ENCODE assay signal across 8 cellular contexts in the genomic region with DNA sequence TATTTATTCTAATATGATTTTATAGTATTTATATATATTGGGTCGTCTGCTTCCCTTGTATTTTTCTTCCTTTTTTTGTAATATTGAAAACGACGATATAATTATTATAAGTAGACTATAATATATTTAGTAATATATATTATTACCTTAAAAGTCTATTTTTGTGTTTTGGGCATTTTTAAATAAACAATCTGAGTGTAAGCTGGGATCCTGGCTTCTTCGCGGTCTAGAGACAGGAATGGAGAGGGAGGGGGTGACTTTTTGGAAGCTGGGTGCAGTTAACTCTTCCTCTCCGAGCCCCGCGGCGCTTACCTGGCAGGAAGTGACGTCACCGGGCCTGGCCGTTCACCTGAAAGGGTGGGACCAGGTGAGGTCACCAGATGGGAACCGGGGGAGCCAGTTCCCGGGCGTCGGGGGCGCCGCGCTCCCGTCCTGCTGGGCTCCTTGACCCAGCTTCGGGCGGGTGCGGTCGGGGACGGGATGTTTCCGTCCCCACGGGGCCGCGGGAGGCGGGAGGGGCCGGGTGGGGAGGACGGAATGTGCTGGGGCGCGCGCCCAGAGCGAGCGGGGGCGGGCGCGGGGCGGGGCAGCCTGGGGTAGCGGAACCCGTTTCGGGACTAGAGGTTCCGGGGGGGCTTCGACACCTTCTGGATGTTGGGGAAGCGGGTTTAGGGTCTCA. TPM values are rescaled to one million over a fixed set of nuclear protein-coding genes. Genes with fewer than 3 reads are reported as not detected.
DNase-seq lines count a peak whose midpoint lies in the region; ATAC-seq and TF ChIP-seq lines count a peak whose summit lies in the region.

No MANE protein-coding gene starts in this region.

- intact Hi-C loops in upper lobe of right lung (cut with DNase I) = no loop called here

- POLR2A ChIA-PET in activated naive CD8-positive, alpha-beta T cell treated with anti-CD3 and anti-CD28 coated beads, Interleukin-2, amount 10 ng/mL, durations not matched to agents 7 days and 5 days (lab: Charles Lee) = interaction anchor here (2.1 to 5.2 kb wide), 4 partner anchors 11 to 36 kb away, joined by 5 to 90 read pairs (median 40); a partner anchor contains a TSS

- H3K27me3 ChIP-seq in SJSA1 (replicated peaks) = no peaks in the 10 kb centered on the region
- H3K27me3 ChIP-seq in cardiac muscle cell = no peaks in the 10 kb centered on the region
- no peaks in the 10 kb centered on the region for H3K27me3 ChIP-seq in parathyroid adenoma (ENCODE audit: control insufficient read depth, insufficient read depth, low read length)
- H3K27me3 ChIP-seq in upper lobe of right lung = no peaks in the 10 kb centered on the region

- peaks cover 14% of the 10 kb centered on the region for H3K79me2 ChIP-seq in parathyroid adenoma

- H3K4me3 Mint-ChIP-seq in activated naive CD8-positive, alpha-beta T cell treated with anti-CD3 and anti-CD28 coated beads, Interleukin-2, amount 10 ng/mL, durations not matched to agents 7 days and 5 days = peak overlapping the region; percentile 86

- H3K36me3 Mint-ChIP-seq in activated naive CD8-positive, alpha-beta T cell treated with anti-CD3 and anti-CD28 coated beads, Interleukin-2, amount 10 ng/mL, durations not matched to agents 7 days and 5 days = peaks cover 24% of the 10 kb centered on the region

- peak overlapping the region; percentile 99 for H3K27ac Mint-ChIP-seq in activated naive CD8-positive, alpha-beta T cell treated with anti-CD3 and anti-CD28 coated beads, Interleukin-2, amount 10 ng/mL, durations not matched to agents 7 days and 5 days

- H3K4me3 ChIP-seq in SJSA1 (peak overlapping the region; percentile 49), cardiac muscle cell (peak overlapping the region; percentile 71), parathyroid adenoma (ENCODE audit: low read depth, low read length) (peak overlapping the region; percentile 86), upper lobe of right lung (peak overlapping the region; percentile 97)

- H3K4me1 Mint-ChIP-seq in activated naive CD8-positive, alpha-beta T cell treated with anti-CD3 and anti-CD28 coated beads, Interleukin-2, amount 10 ng/mL, durations not matched to agents 7 days and 5 days = peaks cover 46% of the 10 kb centered on the region

- peak overlapping the region; percentile 75 for H2AFZ ChIP-seq in parathyroid adenoma

- peaks cover 13% of the 10 kb centered on the region for H3K36me3 ChIP-seq in KOPT-K1 (ENCODE audit: insufficient read depth, low read length)
- peaks cover 29% of the 10 kb centered on the region for H3K36me3 ChIP-seq in SJSA1
- no peaks in the 10 kb centered on the region for H3K36me3 ChIP-seq in cardiac muscle cell
- no peaks in the 10 kb centered on the region for H3K36me3 ChIP-seq in parathyroid adenoma (ENCODE audit: control insufficient read depth, insufficient read depth, low read length)
- peaks cover 18% of the 10 kb centered on the region for H3K36me3 ChIP-seq in upper lobe of right lung

- H3K4me1 ChIP-seq in SJSA1 (replicated peaks) (peaks cover 44% of the 10 kb centered on the region), cardiac muscle cell (ENCODE audit: low read depth) (peaks cover 14% of the 10 kb centered on the region), parathyroid adenoma (peaks cover 17% of the 10 kb centered on the region), upper lobe of right lung (peaks cover 36% of the 10 kb centered on the region)

- H3K9me3 Mint-ChIP-seq in activated naive CD8-positive, alpha-beta T cell treated with anti-CD3 and anti-CD28 coated beads, Interleukin-2, amount 10 ng/mL, durations not matched to agents 7 days and 5 days = no peaks in the 10 kb centered on the region

- no peaks in the 10 kb centered on the region for H3K9me3 ChIP-seq in KOPT-K1 (ENCODE audit: insufficient read depth, low read length, poor library complexity, severe bottlenecking)
- no peaks in the 10 kb centered on the region for H3K9me3 ChIP-seq in SJSA1 (replicated peaks)
- H3K9me3 ChIP-seq in cardiac muscle cell (ENCODE audit: low read depth) = no peaks in the 10 kb centered on the region
- H3K9me3 ChIP-seq in parathyroid adenoma (ENCODE audit: control insufficient read depth, low read length) = no peaks in the 10 kb centered on the region
- H3K9me3 ChIP-seq in upper lobe of right lung = no peaks in the 10 kb centered on the region

- H3K27me3 Mint-ChIP-seq in activated naive CD8-positive, alpha-beta T cell treated with anti-CD3 and anti-CD28 coated beads, Interleukin-2, amount 10 ng/mL, durations not matched to agents 7 days and 5 days = peaks cover 2% of the 10 kb centered on the region

- H3K27ac ChIP-seq in KOPT-K1 (ENCODE audit: low read depth, low read length, poor library complexity, severe bottlenecking) (peak overlapping the region; percentile 95), SJSA1 (peak overlapping the region; percentile 91), cardiac muscle cell (peak overlapping the region; percentile 94), parathyroid adenoma (peak overlapping the region; percentile 100), upper lobe of right lung (peak overlapping the region; percentile 100)

- TF ChIP-seq CTCF in cardiac muscle cell (IDR thresholded peaks at IDR 0.05; ENCODE audit: low read depth, low read length) (no peak), parathyroid adenoma (IDR thresholded peaks at IDR 0.05) (no peak), upper lobe of right lung (IDR thresholded peaks at IDR 0.05) (no peak)

- peak overlapping the region; percentile 95 for H3K4me2 ChIP-seq in parathyroid adenoma (ENCODE audit: low read length)

- no peak for ATAC-seq in activated naive CD8-positive, alpha-beta T cell treated with anti-CD3 and anti-CD28 coated beads, Interleukin-2, amount 10 ng/mL, durations not matched to agents 7 days and 5 days (ENCODE audit: low read depth)
- ATAC-seq in upper lobe of right lung (peak; percentile 58), GM19035 (IDR thresholded peaks at IDR 0.05; ENCODE audit: unreplicated experiment) (no peak)

- H3K9ac ChIP-seq in parathyroid adenoma = peak overlapping the region; percentile 78

- DNase-seq in DMS153 (lab: John Stamatoyannopoulos, UW) = peak; percentile 89
- peak; percentile 45 to 73 for DNase-seq in SJSA1 (ENCODE audit: low read depth in 1 of 2, low spot score in 2 of 2)
- DNase-seq in activated naive CD8-positive, alpha-beta T cell treated with anti-CD3 and anti-CD28 coated beads, Interleukin-2, amount 10 ng/mL, durations not matched to agents 7 days and 5 days = peak; percentile 83
- DNase-seq in cardiac muscle cell (ENCODE audit: low read depth in 1 of 2, low spot score in 1 of 2) = peak; percentile 58 to 88
- peak; percentile 98 for DNase-seq in upper lobe of right lung

RNA-seq across cellular contexts. Expression of a gene that starts 2.7 kb away (rescaled TPM):
- total RNA-seq in SJSA1 (2014; rRNA removed; shearing (Covaris generic)) = 2.0 and 4.3 TPM in 2 replicates
- total RNA-seq in activated naive CD8-positive, alpha-beta T cell treated with anti-CD3 and anti-CD28 coated beads, Interleukin-2, amount 10 ng/mL, durations not matched to agents 7 days and 5 days = 100 to 1,000 TPM; 102 to 107 TPM
- total RNA-seq in cardiac muscle cell = 13.6 and 14.6 TPM in 2 replicates
- 51.2 and 53.4 TPM in 2 replicates for polyA plus RNA-seq in cardiac muscle cell
- 224 TPM for total RNA-seq in upper lobe of right lung

RNA-seq across cellular contexts. Expression of a gene that starts 3.1 kb away (rescaled TPM):
- 8.6 and 17.9 TPM in 2 replicates for total RNA-seq in SJSA1 (2014; rRNA removed; shearing (Covaris generic))
- 10 to 100 TPM; 65.7 to 65.9 TPM for total RNA-seq in activated naive CD8-positive, alpha-beta T cell treated with anti-CD3 and anti-CD28 coated beads, Interleukin-2, amount 10 ng/mL, durations not matched to agents 7 days and 5 days
- total RNA-seq in cardiac muscle cell (40.7 and 45.4 TPM in 2 replicates), upper lobe of right lung (32.4 TPM)
- 30.5 and 40.0 TPM in 2 replicates for polyA plus RNA-seq in cardiac muscle cell

RNA-seq across cellular contexts. Expression of a gene that starts 18.2 kb away (rescaled TPM):
- total RNA-seq in SJSA1 (2014; rRNA removed; shearing (Covaris generic)) = 24.3 and 38.9 TPM in 2 replicates
- 10 to 100 TPM; 39.0 to 40.7 TPM for total RNA-seq in activated naive CD8-positive, alpha-beta T cell treated with anti-CD3 and anti-CD28 coated beads, Interleukin-2, amount 10 ng/mL, durations not matched to agents 7 days and 5 days
- total RNA-seq in cardiac muscle cell (43.8 and 70.6 TPM in 2 replicates), upper lobe of right lung (28.8 TPM)
- 59.6 and 67.3 TPM in 2 replicates for polyA plus RNA-seq in cardiac muscle cell

RNA-seq across cellular contexts. Expression of a gene that starts 18.4 kb away (rescaled TPM):
- 55.2 and 61.6 TPM in 2 replicates for total RNA-seq in SJSA1 (2014; rRNA removed; shearing (Covaris generic))
- total RNA-seq in activated naive CD8-positive, alpha-beta T cell treated with anti-CD3 and anti-CD28 coated beads, Interleukin-2, amount 10 ng/mL, durations not matched to agents 7 days and 5 days = 10 to 100 TPM; 40.7 to 47.0 TPM
- total RNA-seq in cardiac muscle cell (61.9 and 62.2 TPM in 2 replicates), upper lobe of right lung (33.3 TPM)
- 64.4 and 78.3 TPM in 2 replicates for polyA plus RNA-seq in cardiac muscle cell

RNA-seq across cellular contexts. Expression of a gene that starts 26.4 kb away (rescaled TPM):
- total RNA-seq in SJSA1 (2014; rRNA removed; shearing (Covaris generic)) = 54.0 and 69.4 TPM in 2 replicates
- 1,000 to 10,000 TPM; 2,294 to 2,369 TPM for total RNA-seq in activated naive CD8-positive, alpha-beta T cell treated with anti-CD3 and anti-CD28 coated beads, Interleukin-2, amount 10 ng/mL, durations not matched to agents 7 days and 5 days
- total RNA-seq in cardiac muscle cell = 369 and 374 TPM in 2 replicates
- 508 and 542 TPM in 2 replicates for polyA plus RNA-seq in cardiac muscle cell
- total RNA-seq in upper lobe of right lung = 1,446 TPM
